Comparison of ENCODE assay signal across 1 cellular context in the genomic region with DNA sequence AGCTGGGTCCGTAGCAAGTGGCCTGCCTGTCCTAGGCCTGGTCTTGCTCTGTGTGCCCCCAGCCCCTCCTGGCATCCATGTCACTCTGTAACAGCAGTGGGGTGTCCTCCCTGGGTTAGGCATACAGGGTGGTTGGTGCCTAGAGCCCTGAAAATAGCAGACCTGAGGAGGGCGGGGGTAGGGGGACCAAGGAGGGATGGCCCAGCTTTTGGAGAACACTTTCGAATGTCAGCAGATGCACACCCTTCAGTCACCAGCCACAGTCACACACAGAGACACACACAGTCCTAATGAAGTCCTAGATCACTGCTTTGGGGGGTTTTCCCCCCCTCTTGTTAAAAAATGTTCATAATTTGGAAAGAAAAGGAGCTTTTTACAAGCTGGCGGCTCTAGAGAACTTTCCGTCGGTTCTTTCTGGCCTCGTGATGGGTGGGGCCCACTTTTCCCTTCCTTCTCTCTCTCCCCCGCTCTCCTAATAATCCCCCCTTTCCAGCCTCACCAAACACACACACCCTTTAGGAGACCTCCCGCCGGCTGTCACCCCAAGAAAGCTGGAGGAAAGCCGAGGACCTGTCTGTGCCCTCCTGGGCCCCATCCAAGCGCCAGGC.
TF ChIP-seq lines count a peak whose summit lies in the region.

No MANE protein-coding gene starts in this region.

TF ChIP-seq in H1, 55 proteins besides CTCF, POLR2A, EP300 and RAD21:
- no peak for TF ChIP-seq MAFK (IDR thresholded peaks at IDR 0.05; ENCODE audit: low read depth, low read length)
- TF ChIP-seq RNF2 (IDR thresholded peaks at IDR 0.05; ENCODE audit: borderline replicate concordance, low read depth, low read length, missing control alignments, poor library complexity, severe bottlenecking), result peak; percentile 7
